9 cellular contexts compared by ENCODE assay signal in the genomic region with DNA sequence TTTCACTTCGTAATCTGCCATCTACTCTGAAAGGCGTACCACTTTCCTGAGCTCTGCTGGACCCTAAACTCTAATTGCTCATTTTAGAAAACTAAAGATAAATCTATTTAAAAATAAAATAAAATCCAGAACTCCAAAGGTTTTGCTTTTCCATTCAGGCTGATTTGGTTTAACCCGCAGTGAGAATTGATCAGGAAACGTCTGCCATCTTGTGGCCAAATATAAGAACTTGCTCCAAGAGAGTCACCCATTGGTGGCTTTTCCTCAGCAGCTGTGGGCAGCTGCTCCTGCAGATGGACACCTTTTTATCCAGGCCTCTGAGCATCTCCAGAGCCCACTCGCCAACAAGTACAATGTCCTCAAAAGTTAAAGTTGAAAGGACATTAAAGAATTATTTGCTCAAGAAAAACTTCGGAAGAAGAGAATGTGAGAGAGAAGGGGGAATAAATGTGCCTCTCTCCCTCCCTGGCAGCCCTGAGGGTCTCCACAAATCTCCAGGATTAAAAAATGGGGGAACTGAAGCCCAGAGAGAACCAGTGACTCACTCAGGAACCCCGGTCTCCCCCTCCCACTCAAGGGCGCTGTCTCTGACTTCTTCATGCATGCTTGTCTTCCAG. TPM values are rescaled to one million over a fixed set of nuclear protein-coding genes. Genes with fewer than 3 reads are reported as not detected.
DNase-seq lines count a peak whose midpoint lies in the region; ATAC-seq and TF ChIP-seq lines count a peak whose summit lies in the region.
"Had no signal": no experiment of that assay in that cellular context is flagged by ENCODE, and none has a peak within 500 bp of the region (broad histone marks: within the 10 kb centered on the region; RNA-seq: fewer than 3 reads in every experiment).

No MANE protein-coding gene starts in this region.

- peaks cover 4% of the 10 kb centered on the region for H3K27me3 ChIP-seq in CD4-positive, alpha-beta memory T cell (ENCODE audit: insufficient read depth, low read length)
- H3K27me3 ChIP-seq in prostate gland (replicated peaks; ENCODE audit: insufficient read depth) = no peaks in the 10 kb centered on the region

- H3K27ac ChIP-seq in CD4-positive, alpha-beta memory T cell (ENCODE audit: low read depth, low read length) = no peak overlapping the region
- no peak overlapping the region for H3K27ac ChIP-seq in prostate gland

- no peak for TF ChIP-seq POLR2A in prostate gland (IDR thresholded peaks at IDR 0.05)

- peak in 4 of 5 donors; percentile 21 to 35 (median 24) for DNase-seq in CD4-positive, alpha-beta memory T cell
- DNase-seq in NCI-H446 treated with DMSO at 0.1 percent for 48 hours (lab: John Stamatoyannopoulos, UW) (peak; percentile 15), glomerular endothelial cell (ENCODE audit: extremely low read depth, low read depth, low spot score) (peak; percentile 50), prostate gland (ENCODE audit: low spot score) (peak; percentile 36), posterior vena cava (ENCODE audit: low spot score) (no peak)
- peak; percentile 29 for DNase-seq in activated T-cell treated with anti-CD3 and anti-CD28 coated beads, Interleukin-2, amount 50 U/mL, for 72 hours

- peak; percentile 62 for ATAC-seq in GM18868 (IDR thresholded peaks at IDR 0.05; ENCODE audit: unreplicated experiment)
- peak; percentile 74 for ATAC-seq in HG03280 (IDR thresholded peaks at IDR 0.05; ENCODE audit: unreplicated experiment)
- peak in 1 of 2 donors; percentile 31 for ATAC-seq in activated T-cell treated with anti-CD3 and anti-CD28 coated beads, Interleukin-2, amount 50 U/mL, for 72 hours (replicated peaks in 1 of 2)

- POLR2A ChIA-PET in CD4-positive, alpha-beta memory T cell (lab: Charles Lee; ENCODE audit: partially characterized antibody) = no interaction called here

- 24% methylated on average over 8 of the region's 8 CpGs for WGBS in prostate gland

- intact Hi-C loops in CD4-positive, alpha-beta memory T cell (cut with micrococcal nuclease) = loop anchor here (5.0 kb wide), 2 partner anchors 428 to 1217 kb away; no protein-coding TSS in a partner anchor
- intact Hi-C loops in prostate gland (cut with DNase I) (loop anchor here (5.0 to 10.0 kb wide), 3 partner anchors 772 to 1494 kb away; no protein-coding TSS in a partner anchor), posterior vena cava (cut with DNase I) (loop anchor here (5.0 to 10.0 kb wide), 3 partner anchors 584 to 1214 kb away; no protein-coding TSS in a partner anchor)

- no peaks in the 10 kb centered on the region for H3K36me3 ChIP-seq in CD4-positive, alpha-beta memory T cell (ENCODE audit: insufficient read depth, low read length)
- no peaks in the 10 kb centered on the region for H3K36me3 ChIP-seq in prostate gland

- H3K4me3 ChIP-seq in CD4-positive, alpha-beta memory T cell (ENCODE audit: low read length in 2 of 2) = no peak overlapping the region
- no peak overlapping the region for H3K4me3 ChIP-seq in prostate gland

- no peaks in the 10 kb centered on the region for H3K9me3 ChIP-seq in CD4-positive, alpha-beta memory T cell (ENCODE audit: control insufficient read depth in 1 of 2, low read length in 2 of 2)
- H3K9me3 ChIP-seq in prostate gland = no peaks in the 10 kb centered on the region

- CTCF ChIA-PET in CD4-positive, alpha-beta memory T cell (lab: Charles Lee; ENCODE audit: partially characterized antibody) = interaction anchor here (0.9 to 3.2 kb wide), 18 partner anchors 9 to 774 kb away, joined by 3 to 28 read pairs (median 5); a partner anchor contains a TSS

- H3K4me1 Mint-ChIP-seq in CD4-positive, alpha-beta memory T cell = peaks cover 0 to 2% (median 0%) of the 10 kb centered on the region in 4 donors
- H3K4me1 Mint-ChIP-seq in activated T-cell treated with anti-CD3 and anti-CD28 coated beads, Interleukin-2, amount 50 U/mL, for 72 hours (ENCODE audit: low read depth) = peaks cover 12% of the 10 kb centered on the region

- H3K4me3 Mint-ChIP-seq in CD4-positive, alpha-beta memory T cell = peak overlapping the region in 1 of 8 donors; percentile 37
- no peak overlapping the region for H3K4me3 Mint-ChIP-seq in activated T-cell treated with anti-CD3 and anti-CD28 coated beads, Interleukin-2, amount 50 U/mL, for 72 hours

- H3K9me3 Mint-ChIP-seq in CD4-positive, alpha-beta memory T cell = no peaks in the 10 kb centered on the region
- H3K9me3 Mint-ChIP-seq in activated T-cell treated with anti-CD3 and anti-CD28 coated beads, Interleukin-2, amount 50 U/mL, for 72 hours = no peaks in the 10 kb centered on the region

- peaks cover 4 to 11% of the 10 kb centered on the region in 2 donors for H3K27me3 Mint-ChIP-seq in CD4-positive, alpha-beta memory T cell
- H3K27me3 Mint-ChIP-seq in activated T-cell treated with anti-CD3 and anti-CD28 coated beads, Interleukin-2, amount 50 U/mL, for 72 hours (ENCODE audit: low read depth) = no peaks in the 10 kb centered on the region

- no peaks in the 10 kb centered on the region for H3K36me3 Mint-ChIP-seq in CD4-positive, alpha-beta memory T cell
- no peaks in the 10 kb centered on the region for H3K36me3 Mint-ChIP-seq in activated T-cell treated with anti-CD3 and anti-CD28 coated beads, Interleukin-2, amount 50 U/mL, for 72 hours (ENCODE audit: insufficient read depth in 2 of 2)

- H3K27ac Mint-ChIP-seq in CD4-positive, alpha-beta memory T cell = no peak overlapping the region
- no peak overlapping the region for H3K27ac Mint-ChIP-seq in activated T-cell treated with anti-CD3 and anti-CD28 coated beads, Interleukin-2, amount 50 U/mL, for 72 hours

- peak; percentile 71 to 77 (median 74) for TF ChIP-seq CTCF in prostate gland (IDR thresholded peaks at IDR 0.05)

- no peaks in the 10 kb centered on the region for H3K4me1 ChIP-seq in CD4-positive, alpha-beta memory T cell (ENCODE audit: insufficient read depth, low read length)
- H3K4me1 ChIP-seq in prostate gland (replicated peaks) = no peaks in the 10 kb centered on the region

RNA-seq across cellular contexts. Expression of a gene that starts 4.1 kb away (rescaled TPM):
- total RNA-seq in CD4-positive, alpha-beta memory T cell = 1 to 10 TPM in 1 of 2 experiments, under 1 TPM in 1; 0.29 to 1.0 TPM
- polyA plus RNA-seq in CD4-positive, alpha-beta memory T cell = under 1 TPM; 0.09 to 0.34 TPM
- not detected for total RNA-seq in activated T-cell treated with anti-CD3 and anti-CD28 coated beads, Interleukin-2, amount 50 U/mL, for 72 hours
- total RNA-seq in glomerular endothelial cell (not detected in 2 replicates), prostate gland (1 to 10 TPM in 1 of 2 donors, under 1 TPM in 1; 0.36 to 6.1 TPM), posterior vena cava (under 1 TPM; 0.05 to 0.28 TPM)
- total RNA-seq: pulmonary artery endothelial cell had no signal

RNA-seq across cellular contexts. Expression of a gene that starts 20.3 kb away (rescaled TPM):
- total RNA-seq in CD4-positive, alpha-beta memory T cell = 10 to 100 TPM; 57.4 to 58.0 TPM
- 100 to 1,000 TPM; 106 to 110 TPM for polyA plus RNA-seq in CD4-positive, alpha-beta memory T cell
- total RNA-seq in activated T-cell treated with anti-CD3 and anti-CD28 coated beads, Interleukin-2, amount 50 U/mL, for 72 hours = 10 to 100 TPM; 36.9 to 41.6 TPM
- 66.8 and 76.7 TPM in 2 replicates for total RNA-seq in glomerular endothelial cell
- 10 to 100 TPM; 49.9 to 63.4 TPM for total RNA-seq in prostate gland
- 10 to 100 TPM; 88.3 to 88.7 TPM for total RNA-seq in posterior vena cava
